Comparison of ENCODE assay signal across 10 cellular contexts in the genomic region with DNA sequence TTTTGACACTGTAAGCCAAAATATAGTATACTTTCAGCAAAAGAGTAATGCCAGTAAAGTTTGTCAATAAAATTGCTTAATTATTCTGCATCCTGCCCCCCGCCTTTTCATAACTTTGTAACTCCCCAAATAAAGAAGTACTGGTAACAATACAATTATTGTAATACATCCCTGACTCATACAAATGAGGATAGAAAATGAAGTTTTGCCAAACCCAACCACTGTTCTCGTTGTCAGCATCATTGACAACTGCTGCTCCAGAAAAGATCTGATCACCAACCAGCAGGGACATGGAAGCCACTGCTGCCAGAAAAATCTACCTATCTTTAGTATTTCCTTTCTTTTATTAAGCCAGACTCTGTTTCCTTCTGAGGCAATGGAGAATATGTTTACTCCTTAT. TPM values are rescaled to one million over a fixed set of nuclear protein-coding genes. Genes with fewer than 3 reads are reported as not detected.
"Had no signal": no experiment of that assay in that cellular context is flagged by ENCODE, and none has a peak within 500 bp of the region (broad histone marks: within the 10 kb centered on the region; RNA-seq: fewer than 3 reads in every experiment).

No MANE protein-coding gene starts in this region.

- H3K4me2 ChIP-seq: GM23338 had no signal

- H3K9ac ChIP-seq: GM23248 had no signal

- H3K4me3 ChIP-seq: GM23248, GM23338, HAP-1 had no signal

- ATAC-seq: GM23338, HCT116 had no signal

- H3K9me3 ChIP-seq: HAP-1 had no signal

- DNase-seq: GM23248, GOT3, H7, H9, HCEC 1CT, HFFc6 had no signal

- H3K36me3 ChIP-seq: HAP-1 had no signal

- H3K27ac ChIP-seq: GM23248 had no signal

- H3K9me3 Mint-ChIP-seq: GM23338, H9, HFFc6 had no signal

- H3K27ac Mint-ChIP-seq: GM23338, H9, HFFc6 had no signal

- H3K4me3 Mint-ChIP-seq: GM23338, H9, HFFc6 had no signal

- H3K4me1 ChIP-seq: HAP-1 had no signal

- H2AFZ ChIP-seq: GM23248, GM23338 had no signal

- H3K4me1 Mint-ChIP-seq: GM23338, H9 had no signal

RNA-seq across cellular contexts. Expression of gene SCN3A, which starts 27.1 kb away (rescaled TPM):
- total RNA-seq: H1, H7, H9 had no signal
- polyA plus RNA-seq: GM23248, GM23338 had no signal
